In the genomic region with DNA sequence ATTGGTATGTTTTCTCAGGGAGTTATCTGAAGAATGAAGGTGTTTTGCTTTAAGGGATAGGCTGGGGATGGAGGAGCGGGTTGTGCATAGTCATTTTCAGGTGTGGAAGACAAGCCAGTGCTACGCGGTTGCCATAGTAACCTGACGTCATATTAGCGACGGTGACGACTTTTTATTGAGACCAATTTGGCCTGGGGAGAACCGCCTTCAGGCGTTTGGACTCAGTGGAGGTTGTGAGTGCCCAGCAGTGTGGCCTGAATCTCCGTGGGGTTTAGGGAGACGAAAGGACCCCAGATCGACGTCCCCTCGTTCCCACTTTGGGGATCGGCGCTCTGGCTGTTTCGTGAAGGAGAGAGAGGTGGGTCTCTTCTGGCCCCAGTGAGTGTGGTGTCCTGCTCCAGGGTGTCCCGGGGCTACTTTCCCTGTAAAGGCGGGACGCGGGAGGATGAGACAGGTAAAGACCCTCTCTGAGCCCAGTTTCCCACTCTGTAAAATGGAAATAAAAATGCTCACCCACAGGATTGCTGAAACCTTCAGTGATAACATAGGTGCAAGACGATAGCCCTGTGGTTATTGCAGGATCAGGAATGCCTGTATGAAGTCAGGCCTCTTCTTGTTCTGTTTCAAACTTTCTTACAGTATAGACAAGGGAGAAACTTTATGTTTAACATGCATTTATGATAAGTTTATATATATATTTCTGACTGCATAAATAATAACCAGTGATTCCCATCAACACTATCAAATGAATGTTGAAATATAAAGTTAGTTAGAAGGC, we compare ENCODE assay signal across 8 cellular contexts. TPM values are rescaled to one million over a fixed set of nuclear protein-coding genes. Genes with fewer than 3 reads are reported as not detected.
A peak's percentile ranks its signal among the peaks of the same experiment; 100 is the strongest.
DNase-seq lines count a peak whose midpoint lies in the region; ATAC-seq lines count a peak whose summit lies in the region.

No MANE protein-coding gene starts in this region.

- H3K27me3 ChIP-seq in CD4-positive, CD25-positive, alpha-beta regulatory T cell (ENCODE audit: control insufficient read depth, insufficient read depth, low read length): no peaks in the 10 kb centered on the region

- H3K27ac Mint-ChIP-seq in CD4-positive, CD25-positive, alpha-beta regulatory T cell: peak overlapping the region; percentile 87 to 99 (median 95)
- peak overlapping the region; percentile 89 for H3K27ac Mint-ChIP-seq in activated CD4-positive, alpha-beta memory T cell treated with anti-CD3 and anti-CD28 coated beads for 36 hours

- H3K27ac ChIP-seq in CD4-positive, CD25-positive, alpha-beta regulatory T cell (ENCODE audit: insufficient read depth, low read length, poor library complexity, severe bottlenecking): peak overlapping the region; percentile 55

- no peaks in the 10 kb centered on the region for H3K9me3 ChIP-seq in CD4-positive, CD25-positive, alpha-beta regulatory T cell (ENCODE audit: control insufficient read depth in 2 of 2, low read length in 2 of 2)

- POLR2A ChIA-PET in activated CD4-positive, alpha-beta memory T cell treated with anti-CD3 and anti-CD28 coated beads for 36 hours (lab: Charles Lee): no interaction called here

- H3K4me3 ChIP-seq in CD4-positive, CD25-positive, alpha-beta regulatory T cell (ENCODE audit: low read depth, low read length): peak overlapping the region; percentile 88

- ATAC-seq in CD4-positive, CD25-positive, alpha-beta regulatory T cell (ENCODE audit: low read depth in 2 of 2): peak; percentile 78 to 80
- ATAC-seq in GM19372 (IDR thresholded peaks at IDR 0.05; ENCODE audit: low read depth, unreplicated experiment) (peak; percentile 96), HG03521 (IDR thresholded peaks at IDR 0.05; ENCODE audit: unreplicated experiment) (peak; percentile 96)

- H3K27me3 Mint-ChIP-seq in CD4-positive, CD25-positive, alpha-beta regulatory T cell: peaks cover 6% of the 10 kb centered on the region
- H3K27me3 Mint-ChIP-seq in activated CD4-positive, alpha-beta memory T cell treated with anti-CD3 and anti-CD28 coated beads for 36 hours: no peaks in the 10 kb centered on the region

- H3K36me3 Mint-ChIP-seq in CD4-positive, CD25-positive, alpha-beta regulatory T cell: no peaks in the 10 kb centered on the region
- H3K36me3 Mint-ChIP-seq in activated CD4-positive, alpha-beta memory T cell treated with anti-CD3 and anti-CD28 coated beads for 36 hours: peaks cover 7% of the 10 kb centered on the region

- peaks cover 0 to 2% (median 0%) of the 10 kb centered on the region in 7 donors for H3K9me3 Mint-ChIP-seq in CD4-positive, CD25-positive, alpha-beta regulatory T cell
- no peaks in the 10 kb centered on the region for H3K9me3 Mint-ChIP-seq in activated CD4-positive, alpha-beta memory T cell treated with anti-CD3 and anti-CD28 coated beads for 36 hours

- CTCF ChIA-PET in activated CD4-positive, alpha-beta memory T cell treated with anti-CD3 and anti-CD28 coated beads for 36 hours (lab: Charles Lee): no interaction called here

- H3K4me1 Mint-ChIP-seq in CD4-positive, CD25-positive, alpha-beta regulatory T cell: peaks cover 0 to 22% (median 13%) of the 10 kb centered on the region in 4 donors
- H3K4me1 Mint-ChIP-seq in activated CD4-positive, alpha-beta memory T cell treated with anti-CD3 and anti-CD28 coated beads for 36 hours (ENCODE audit: low read depth): peaks cover 9% of the 10 kb centered on the region

- intact Hi-C loops in activated CD4-positive, alpha-beta memory T cell treated with anti-CD3 and anti-CD28 coated beads for 36 hours (cut with micrococcal nuclease): loop anchor here (1.0 to 2.0 kb wide), 2 partner anchors 110 to 170 kb away; partner anchors contain the start of gene ARMCX5

- peak overlapping the region; percentile 90 to 100 (median 95) for H3K4me3 Mint-ChIP-seq in CD4-positive, CD25-positive, alpha-beta regulatory T cell
- peak overlapping the region; percentile 92 for H3K4me3 Mint-ChIP-seq in activated CD4-positive, alpha-beta memory T cell treated with anti-CD3 and anti-CD28 coated beads for 36 hours

- peak; percentile 72 to 89 (median 76) for DNase-seq in CD4-positive, CD25-positive, alpha-beta regulatory T cell
- peak; percentile 89 for DNase-seq in NCI-H69 (lab: John Stamatoyannopoulos, UW)
- peak; percentile 87 for DNase-seq in activated CD4-positive, alpha-beta memory T cell treated with anti-CD3 and anti-CD28 coated beads for 36 hours
- DNase-seq in effector CD8-positive, alpha-beta T cell (lab: John Stamatoyannopoulos, UW): peak; percentile 56
- peak; percentile 79 for DNase-seq in medulla oblongata (ENCODE audit: extremely low spot score)
- peak; percentile 57 to 69 (median 62) for DNase-seq in stimulated activated CD4-positive, alpha-beta T cell treated with anti-CD3 and anti-CD28 coated beads, TNF-alpha, amount 100 ng/mL, for 48 hours (ENCODE audit: low read depth in 3 of 3)

- H3K4me1 ChIP-seq in CD4-positive, CD25-positive, alpha-beta regulatory T cell (ENCODE audit: control insufficient read depth, insufficient read depth, low read length, poor library complexity, severe bottlenecking): peaks cover 9% of the 10 kb centered on the region

- no peaks in the 10 kb centered on the region for H3K36me3 ChIP-seq in CD4-positive, CD25-positive, alpha-beta regulatory T cell (ENCODE audit: control insufficient read depth, insufficient read depth, low read length)

RNA-seq across cellular contexts. Expression of gene GPRASP3, which starts 48.6 kb away (rescaled TPM):
- total RNA-seq in CD4-positive, CD25-positive, alpha-beta regulatory T cell: 2.1 TPM
- 1 to 10 TPM in 2 of 4 donors, under 1 TPM in 2; 0.30 to 2.0 (median 0.98) TPM for polyA plus RNA-seq in CD4-positive, CD25-positive, alpha-beta regulatory T cell
- total RNA-seq in activated CD4-positive, alpha-beta memory T cell treated with anti-CD3 and anti-CD28 coated beads for 36 hours: 1 to 10 TPM; 1.1 to 1.3 TPM

RNA-seq across cellular contexts. Expression of gene GPRASP2, which starts 56.9 kb away (rescaled TPM):
- total RNA-seq in CD4-positive, CD25-positive, alpha-beta regulatory T cell: 1.2 TPM
- 1 to 10 TPM; 2.3 to 3.5 (median 2.7) TPM for polyA plus RNA-seq in CD4-positive, CD25-positive, alpha-beta regulatory T cell
- 1 to 10 TPM; 1.2 to 1.7 TPM for total RNA-seq in activated CD4-positive, alpha-beta memory T cell treated with anti-CD3 and anti-CD28 coated beads for 36 hours

Comparison
In these comparisons a context has a peak if more than half of its experiments do, and no peak if none do; other contexts are left out.
1. Peak in every context shown above with its lines: DNase-seq, ATAC-seq, H3K4me3 ChIP-seq and H3K27ac ChIP-seq.